ENCODE assay signal across 8 cellular contexts in the genomic region with DNA sequence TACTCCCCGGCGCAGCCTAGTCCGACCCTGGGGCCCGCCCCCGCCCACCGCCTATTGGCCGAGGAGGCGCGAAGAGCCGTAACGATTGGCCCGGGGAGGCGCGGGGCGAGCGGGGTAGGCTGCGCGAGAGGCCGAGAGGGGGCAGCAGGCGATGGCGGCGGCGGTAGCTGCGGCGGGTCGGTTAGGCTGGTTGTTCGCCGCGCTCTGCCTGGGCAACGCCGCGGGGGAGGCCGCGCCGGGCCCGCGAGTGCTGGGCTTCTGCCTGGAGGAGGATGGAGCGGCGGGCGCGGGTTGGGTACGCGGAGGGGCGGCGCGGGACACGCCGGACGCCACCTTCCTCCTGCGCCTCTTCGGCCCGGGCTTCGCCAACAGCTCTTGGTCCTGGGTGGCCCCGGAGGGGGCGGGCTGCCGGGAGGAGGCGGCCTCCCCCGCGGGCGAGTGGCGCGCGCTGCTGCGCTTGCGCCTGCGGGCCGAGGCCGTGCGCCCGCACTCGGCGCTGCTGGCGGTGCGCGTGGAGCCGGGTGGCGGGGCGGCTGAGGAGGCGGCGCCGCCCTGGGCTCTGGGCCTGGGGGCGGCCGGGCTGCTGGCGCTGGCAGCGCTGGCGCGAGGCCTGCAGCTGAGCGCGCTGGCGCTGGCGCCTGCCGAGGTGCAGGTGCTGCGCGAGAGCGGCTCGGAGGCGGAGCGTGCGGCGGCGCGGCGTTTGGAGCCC. TPM values are rescaled to one million over a fixed set of nuclear protein-coding genes. Genes with fewer than 3 reads are reported as not detected.
DNase-seq lines count a peak whose midpoint lies in the region; FAIRE-seq and TF ChIP-seq lines count a peak whose summit lies in the region.

CNNM3 (plus strand) TSS at position 142 of the 709 bp plus-strand sequence; CDS start at position 152, 10 bp downstream.

- TF ChIP-seq CTCF in GM10248 (IDR thresholded peaks at IDR 0.05; ENCODE audit: control extremely low read depth, extremely low read depth, low read depth, missing control alignments) (peak; percentile 37), HFFc6 (IDR thresholded peaks at IDR 0.05) (peak; percentile 82)

- no peaks in the 10 kb centered on the region for H3K27me3 Mint-ChIP-seq in HFFc6 (ENCODE audit: insufficient read depth)

- H3K4me3 Mint-ChIP-seq in HFFc6 = peak within 1 kb of the TSS; percentile 93

- CTCF ChIA-PET in GM10248 (lab: Yijun Ruan, JAX) = interaction anchor here (0.8 to 6.8 kb wide), 12 partner anchors 12 to 286 kb away, joined by 3 to 41 read pairs (median 4); partner anchors contain the start of genes ANKRD39 and CNNM4

- no peak for FAIRE-seq in frontal cortex (lab: Jason Lieb, UNC)

- 0 out of 2 replicates have a peak, but pooled peaks cover 3% of the 10 kb centered on the region for H3K9me3 ChIP-seq in SJSA1 (replicated peaks)

- peak within 1 kb of the TSS; percentile 99 for H3K4me3 ChIP-seq in SJSA1

- H3K4me1 Mint-ChIP-seq in HFFc6 (ENCODE audit: low read depth) = peaks cover 24% of the 10 kb centered on the region

- POLR2A ChIA-PET in GM10248 (lab: Yijun Ruan, JAX) = interaction anchor here (0.6 to 1.7 kb wide), 2 partner anchors 49 to 50 kb away, joined by 3 to 5 read pairs; no protein-coding TSS in a partner anchor

- peak within 1 kb of the TSS; percentile 44; the same call in 1 of the 2 replicates for H3K27ac Mint-ChIP-seq in HFFc6

- peak within 1 kb of the TSS; percentile 56 for H3K27ac ChIP-seq in SJSA1

- no peaks in the 10 kb centered on the region for H3K9me3 Mint-ChIP-seq in HFFc6

- DNase-seq in GM10248 (ENCODE audit: extremely low spot score) (peak; percentile 99), HFFc6 (peak; percentile 90), MV-4-11 (lab: John Stamatoyannopoulos, UW) (peak; percentile 77), SJSA1 (ENCODE audit: low read depth in 1 of 2, low spot score in 2 of 2) (peak; percentile 95 to 96), frontal cortex (ENCODE audit: low spot score in 2 of 2) (peak; percentile 99), non-pigmented ciliary epithelial cell (ENCODE audit: low read depth) (peak; percentile 45), superior temporal gyrus (ENCODE audit: extremely low spot score) (peak; percentile 93)
- peak; percentile 88 to 96 (median 92) for DNase-seq in activated naive CD4-positive, alpha-beta T cell (lab: John Stamatoyannopoulos, UW)

- peaks cover 21% of the 10 kb centered on the region for H3K4me1 ChIP-seq in SJSA1 (replicated peaks)

- H3K36me3 Mint-ChIP-seq in HFFc6 (ENCODE audit: low read depth) = peaks cover 4% of the 10 kb centered on the region

- peaks cover 20% of the 10 kb centered on the region for H3K36me3 ChIP-seq in SJSA1

- H3K27me3 ChIP-seq in SJSA1 (replicated peaks) = no peaks in the 10 kb centered on the region

RNA-seq across cellular contexts. Expression of gene CNNM3, which starts in this region (rescaled TPM):
- total RNA-seq in HFFc6 (2021; fragmentation: NEBNext Ultra II Directional; extraction: Animal tissue kit (Norgen Biotek cat#: 25700)) = 1 to 10 TPM; 6.3 to 10.0 (median 8.5) TPM
- 3.0 and 5.3 TPM in 2 replicates for total RNA-seq in SJSA1 (2014; rRNA removed; shearing (Covaris generic))
- total RNA-seq in frontal cortex = 11.8 TPM

Comparison
In these comparisons a context has a peak if more than half of its experiments do, and no peak if none do; other contexts are left out.
1. Peak in every context shown above with its lines: DNase-seq, H3K4me3 ChIP-seq and H3K27ac ChIP-seq.
2. DNase-seq: peak in every context shown above with its lines; median percentile 99 in GM10248; 99 in frontal cortex; 96 in SJSA1; 93 in superior temporal gyrus; 92 in activated naive CD4-positive, alpha-beta T cell; 90 in HFFc6; 77 in MV-4-11; 45 in non-pigmented ciliary epithelial cell.